In the genomic region with DNA sequence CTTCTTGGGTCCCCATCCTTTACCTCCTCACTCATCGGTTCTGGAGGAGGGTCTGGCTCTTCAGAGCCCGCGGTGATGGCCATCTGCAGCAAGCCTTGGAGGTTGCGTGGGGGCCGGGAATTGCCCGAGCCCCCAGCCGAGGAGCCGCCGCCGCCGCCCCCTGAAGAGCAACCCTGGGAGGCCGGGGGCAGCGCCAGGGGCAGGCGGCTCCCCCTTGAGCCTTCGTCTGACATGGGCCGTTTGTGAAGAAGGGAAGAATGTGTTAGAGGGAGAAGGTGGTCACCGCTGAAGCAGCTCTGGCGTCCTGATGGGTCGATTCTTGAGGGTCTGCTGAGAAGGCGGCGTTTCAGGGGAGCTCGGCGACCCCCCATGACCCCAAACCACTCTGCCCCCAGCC, we compare ENCODE assay signal across 9 cellular contexts. TPM values are rescaled to one million over a fixed set of nuclear protein-coding genes. Genes with fewer than 3 reads are reported as not detected.
DNase-seq lines count a peak whose midpoint lies in the region; ATAC-seq and TF ChIP-seq lines count a peak whose summit lies in the region.
"Had no signal": no experiment of that assay in that cellular context is flagged by ENCODE, and none has a peak within 500 bp of the region (broad histone marks: within the 10 kb centered on the region; RNA-seq: fewer than 3 reads in every experiment).

No MANE protein-coding gene starts in this region.

- H3K4me3 ChIP-seq in astrocyte of the spinal cord (ENCODE audit: low read depth, low read length) (peak overlapping the region; percentile 93), lower leg skin (ENCODE audit: low read depth, poor library complexity, severe bottlenecking) (peak overlapping the region; percentile 87), thyroid gland (replicated peaks in 1 of 3) (peak overlapping the region; percentile 56 to 79 (median 61))

- no peaks in the 10 kb centered on the region for H3K27me3 ChIP-seq in thyroid gland

- TF ChIP-seq CTCF in astrocyte of the spinal cord (IDR thresholded peaks at IDR 0.05; ENCODE audit: low read depth, low read length) (no peak), lower leg skin (IDR thresholded peaks at IDR 0.05) (no peak), thyroid gland (IDR thresholded peaks at IDR 0.05) (no peak), GM13977 (IDR thresholded peaks at IDR 0.05; ENCODE audit: extremely low read depth, insufficient read depth, missing control alignments) (no peak)

- peak overlapping the region; percentile 100 for H3K4me3 Mint-ChIP-seq in activated T-cell treated with anti-CD3 and anti-CD28 coated beads, Interleukin-2, amount 50 U/mL, for 24 hours

- H3K27ac Mint-ChIP-seq in activated T-cell treated with anti-CD3 and anti-CD28 coated beads, Interleukin-2, amount 50 U/mL, for 24 hours: peak overlapping the region; percentile 99

- peak overlapping the region in 2 of 3 donors; percentile 49 to 75 for H3K27ac ChIP-seq in thyroid gland

- no peak for ATAC-seq in GM18861 (IDR thresholded peaks at IDR 0.05; ENCODE audit: unreplicated experiment)

- peaks cover 5 to 12% of the 10 kb centered on the region in 2 donors for H3K36me3 ChIP-seq in thyroid gland

- H3K9me3 ChIP-seq in thyroid gland: no peaks in the 10 kb centered on the region

- peaks cover 7 to 14% of the 10 kb centered on the region in 2 donors for H3K4me1 ChIP-seq in thyroid gland

- peaks cover 48% of the 10 kb centered on the region for H3K4me1 Mint-ChIP-seq in activated T-cell treated with anti-CD3 and anti-CD28 coated beads, Interleukin-2, amount 50 U/mL, for 24 hours (ENCODE audit: low read depth)

- intact Hi-C loops in lower leg skin (cut with DNase I; ENCODE audit: low total_unique reads): no loop called here
- intact Hi-C loops in thyroid gland (cut with DNase I): no loop called here

- no peak for DNase-seq in activated T-cell treated with anti-CD3 and anti-CD28 coated beads, Interleukin-2, amount 50 U/mL, for 24 hours
- DNase-seq in activated T-cell treated with anti-CD3 and anti-CD28 coated beads for 4 hours: no peak
- DNase-seq in astrocyte of the spinal cord (ENCODE audit: low read depth, low spot score): no peak
- DNase-seq in lower leg skin (ENCODE audit: low spot score in 2 of 2): no peak
- no peak for DNase-seq in thyroid gland
- no peak for DNase-seq in stimulated activated CD4-positive, alpha-beta T cell treated with anti-CD3 and anti-CD28 coated beads, Interleukin-4, amount 100 ng/mL, for 4 hours
- DNase-seq in GM13977 (ENCODE audit: low spot score): no peak

- 9 to 13% methylated on average over 20 to 23 of the region's 23 CpGs for WGBS in lower leg skin, 2 donors
- 5 to 9% methylated on average over 14 to 23 of the region's 23 CpGs for WGBS in thyroid gland, 2 donors

- peaks cover 44% of the 10 kb centered on the region for H3K36me3 Mint-ChIP-seq in activated T-cell treated with anti-CD3 and anti-CD28 coated beads, Interleukin-2, amount 50 U/mL, for 24 hours (ENCODE audit: low read depth)

- no peaks in the 10 kb centered on the region for H3K27me3 Mint-ChIP-seq in activated T-cell treated with anti-CD3 and anti-CD28 coated beads, Interleukin-2, amount 50 U/mL, for 24 hours

- TF ChIP-seq POLR2A in lower leg skin (IDR thresholded peaks at IDR 0.05) (no peak), thyroid gland (IDR thresholded peaks at IDR 0.05) (no peak)

- in situ Hi-C loops in astrocyte of the spinal cord (cut with HindIII; ENCODE audit: low sequenced_read_pairs): no loop called here
- in situ Hi-C loops in GM13977 (cut with MboI; ENCODE audit: low pct_unique_long_range_greater_than_20kb, low sequenced_read_pairs, unreplicated experiment): no loop called here

- H3K9me3 Mint-ChIP-seq in activated T-cell treated with anti-CD3 and anti-CD28 coated beads, Interleukin-2, amount 50 U/mL, for 24 hours: no peaks in the 10 kb centered on the region

RNA-seq across cellular contexts. Expression of a gene that starts 0.5 kb away (rescaled TPM):
- total RNA-seq in lower leg skin (10 to 100 TPM; 17.8 to 35.5 (median 25.6) TPM), thyroid gland (10 to 100 TPM; 24.2 to 48.4 (median 31.2) TPM)

RNA-seq across cellular contexts. Expression of a gene that starts 4.4 kb away (rescaled TPM):
- total RNA-seq in lower leg skin (1 to 10 TPM in 1 of 4 donors, under 1 TPM in 1, not detected in 2; 0.44 to 4.6 TPM), thyroid gland (1 to 10 TPM in 1 of 4 donors, under 1 TPM in 1, not detected in 2; 0.83 to 1.2 TPM)

RNA-seq across cellular contexts. Expression of a gene that starts 20.6 kb away (rescaled TPM):
- 10 to 100 TPM; 29.4 to 47.9 (median 37.5) TPM for total RNA-seq in lower leg skin
- 10 to 100 TPM; 26.1 to 99.8 (median 54.2) TPM for total RNA-seq in thyroid gland

RNA-seq across cellular contexts. Expression of a gene that starts 45.8 kb away (rescaled TPM):
- total RNA-seq in lower leg skin (under 1 TPM in 1 of 4 donors, not detected in 3; 0.58 TPM), thyroid gland (1 to 10 TPM in 1 of 4 donors, not detected in 3; 1.3 TPM)
- total RNA-seq: HT1080 had no signal

RNA-seq across cellular contexts. Expression of a gene that starts 50.8 kb away (rescaled TPM):
- total RNA-seq in lower leg skin (1 to 10 TPM; 1.1 to 2.4 (median 1.6) TPM), thyroid gland (1 to 10 TPM; 1.6 to 5.8 (median 2.9) TPM)
